In genomic region chr1:118160825-118161224, GRCh38 we compare ENCODE assay signal across 25 cellular contexts. TPM values are rescaled to one million over a fixed set of nuclear protein-coding genes. Genes with fewer than 3 reads are reported as not detected.
DNase-seq lines count a peak whose midpoint lies in the region; ATAC-seq and TF ChIP-seq lines count a peak whose summit lies in the region.
"Had no signal": no experiment of that assay in that cellular context is flagged by ENCODE, and none has a peak within 500 bp of the region (broad histone marks: within the 10 kb centered on the region; RNA-seq: fewer than 3 reads in every experiment).

No MANE protein-coding gene starts in this region.

- intact Hi-C loops in cardiac septum (cut with DNase I) = no loop called here

- H3K27ac Mint-ChIP-seq in endothelial cell (ENCODE audit: unreplicated experiment) = peak overlapping the region; percentile 46

- DNase-seq in AG10803 (ENCODE audit: low read depth) (peak; percentile 28), RWPE1 (ENCODE audit: low spot score) (peak; percentile 12), endothelial cell (ENCODE audit: low spot score) (no peak), foreskin keratinocyte (peak in 1 of 2 donors; percentile 62), cardiac septum (ENCODE audit: low spot score) (no peak), T-helper 1 cell (no peak)
- DNase-seq: 8988T, ACHN, Calu3, DND-41, GOT3, IMR-90, KG1, MM.1S, NCI-H1694, NCI-H2029 treated with DMSO at 0.1 percent for 48 hours, NCI-H226, NCI-H510A, NCI-H69, SJCRH30 had no signal

- no peaks in the 10 kb centered on the region for H3K9me3 Mint-ChIP-seq in endothelial cell (ENCODE audit: unreplicated experiment)

- CTCF ChIA-PET in RWPE1 (lab: Yijun Ruan, JAX) = no interaction called here

- no peak for TF ChIP-seq CTCF in AG10803 (conservative IDR thresholded peaks at IDR 0.05; ENCODE audit: low read length)
- no peak for TF ChIP-seq CTCF in RWPE1 (conservative IDR thresholded peaks at IDR 0.05; ENCODE audit: low read depth)
- TF ChIP-seq CTCF in endothelial cell (IDR thresholded peaks at IDR 0.05; ENCODE audit: unreplicated experiment) = no peak
- no peak for TF ChIP-seq CTCF in foreskin keratinocyte (conservative IDR thresholded peaks at IDR 0.05)

- no peak overlapping the region for H3K27ac ChIP-seq in RWPE1
- no peak overlapping the region for H3K27ac ChIP-seq in foreskin keratinocyte
- H3K27ac ChIP-seq: SJCRH30 had no signal

- H3K36me3 Mint-ChIP-seq in endothelial cell (ENCODE audit: low read depth, unreplicated experiment) = no peaks in the 10 kb centered on the region

- no peaks in the 10 kb centered on the region for H3K4me1 ChIP-seq in foreskin keratinocyte

- peak; percentile 31 for ATAC-seq in foreskin keratinocyte
- ATAC-seq in GM18868 (IDR thresholded peaks at IDR 0.05; ENCODE audit: unreplicated experiment) = no peak
- no peak for ATAC-seq in GM19452 (IDR thresholded peaks at IDR 0.05; ENCODE audit: unreplicated experiment)
- ATAC-seq: Panc1, SK-N-SH treated with all-trans-retinoic acid at 6 μM for 48 hours had no signal

- POLR2A ChIA-PET in RWPE1 (lab: Yijun Ruan, JAX; ENCODE audit: low non-redundant PET) = no interaction called here

- H3K4me3 Mint-ChIP-seq in endothelial cell (ENCODE audit: unreplicated experiment) = no peak overlapping the region

- H3K27me3 Mint-ChIP-seq in endothelial cell (ENCODE audit: unreplicated experiment) = peaks cover 1% of the 10 kb centered on the region

- H3K27me3 ChIP-seq in foreskin keratinocyte = no peaks in the 10 kb centered on the region
- H3K27me3 ChIP-seq: SJCRH30 had no signal

- H3K4me1 Mint-ChIP-seq in endothelial cell (ENCODE audit: unreplicated experiment) = peaks cover 7% of the 10 kb centered on the region

- H3K4me3 ChIP-seq in AG10803 (ENCODE audit: low read length) = no peak overlapping the region
- H3K4me3 ChIP-seq: HAP-1, SJCRH30 had no signal

RNA-seq across cellular contexts. Expression of gene SPAG17, which starts 24.2 kb away (rescaled TPM):
- total RNA-seq in endothelial cell (ENCODE audit: unreplicated experiment) = 9.5 TPM
- total RNA-seq in foreskin keratinocyte = 0.10 and 0.39 TPM in 2 replicates
- 0.18 and 0.20 TPM in 2 replicates for polyA plus RNA-seq in foreskin keratinocyte
- not detected for total RNA-seq in cardiac septum
- total RNA-seq: IMR-90 had no signal

Comparison
In these comparisons a context has a peak if more than half of its experiments do, and no peak if none do; other contexts are left out.
1. DNase-seq: peak in AG10803 (single experiment) and RWPE1 (single experiment); none in endothelial cell (single experiment), cardiac septum (single experiment) and T-helper 1 cell (0 of 5).